In genomic region chr14:48575772-48576171, GRCh38 we compare ENCODE assay signal across 14 cellular contexts.
"Had no signal": no experiment of that assay in that cellular context is flagged by ENCODE, and none has a peak within 500 bp of the region (broad histone marks: within the 10 kb centered on the region; RNA-seq: fewer than 3 reads in every experiment).

No MANE protein-coding gene starts in this region.

- DNase-seq: activated CD4-positive, alpha-beta T cell treated with anti-CD3 and anti-CD28 coated beads for 36 hours; activated CD8-positive, alpha-beta T cell treated with anti-CD3 and anti-CD28 coated beads for 36 hours; activated naive CD4-positive, alpha-beta T cell treated with anti-CD3 and anti-CD28 coated beads for 36 hours; esophagus squamous epithelium; foreskin fibroblast; head of caudate nucleus; left ventricle myocardium inferior; mesenchymal stem cell; psoas muscle; spleen; stimulated activated CD4-positive, alpha-beta T cell treated with anti-CD3 and anti-CD28 coated beads, Interleukin-1b, Interleukin-23, amount 100 ng/mL, for 48 hours; stimulated activated naive CD4-positive, alpha-beta T cell; substantia nigra had no signal

- H3K4me1 ChIP-seq: esophagus squamous epithelium, left ventricle myocardium inferior, psoas muscle, spleen had no signal

- H3K27me3 ChIP-seq: cardiac muscle cell, esophagus squamous epithelium, spleen had no signal

- H3K27ac ChIP-seq: cardiac muscle cell, esophagus squamous epithelium, left ventricle myocardium inferior, psoas muscle, spleen had no signal

- H3K4me3 ChIP-seq: cardiac muscle cell, esophagus squamous epithelium, left ventricle myocardium inferior, psoas muscle, spleen had no signal

- H3K9me3 ChIP-seq: esophagus squamous epithelium had no signal

- H3K36me3 ChIP-seq: cardiac muscle cell, esophagus squamous epithelium, left ventricle myocardium inferior, spleen had no signal
